Comparison of ENCODE assay signal across 16 cellular contexts in genomic region chr10:114839901-114840300, GRCh38. TPM values are rescaled to one million over a fixed set of nuclear protein-coding genes. Genes with fewer than 3 reads are reported as not detected.
DNase-seq lines count a peak whose midpoint lies in the region; ATAC-seq and TF ChIP-seq lines count a peak whose summit lies in the region.
"Had no signal": no experiment of that assay in that cellular context is flagged by ENCODE, and none has a peak within 500 bp of the region (broad histone marks: within the 10 kb centered on the region; RNA-seq: fewer than 3 reads in every experiment).

No MANE protein-coding gene starts in this region.

- H3K4me1 Mint-ChIP-seq in activated CD4-positive, alpha-beta memory T cell treated with anti-CD3 and anti-CD28 coated beads for 36 hours (ENCODE audit: low read depth): no peaks in the 10 kb centered on the region
- H3K4me1 Mint-ChIP-seq in activated CD4-positive, alpha-beta memory T cell treated with anti-CD3 and anti-CD28 coated beads, Interleukin-2, amount 10 ng/mL, durations not matched to agents 7 days and 5 days: peaks cover 4% of the 10 kb centered on the region
- peaks cover 6% of the 10 kb centered on the region for H3K4me1 Mint-ChIP-seq in activated T-helper 17 cell treated with anti-CD3 and anti-CD28 coated beads, Interleukin-2, amount 50 U/mL, for 72 hours
- H3K4me1 Mint-ChIP-seq: GM23338 had no signal

- TF ChIP-seq CTCF in foreskin keratinocyte (conservative IDR thresholded peaks at IDR 0.05): no peak

- H3K4me1 ChIP-seq in foreskin keratinocyte: peaks cover 5% of the 10 kb centered on the region
- H3K4me1 ChIP-seq: BLaER1 treated with 17β-estradiol and CSF1 and Interleukin-3, amounts not matched to agents 10 nM and 100 nM had no signal

- no peaks in the 10 kb centered on the region for H3K27me3 ChIP-seq in foreskin keratinocyte
- H3K27me3 ChIP-seq: BLaER1 treated with 17β-estradiol and CSF1 and Interleukin-3, amounts not matched to agents 10 nM and 100 nM had no signal

- no peak overlapping the region for H3K27ac Mint-ChIP-seq in activated CD4-positive, alpha-beta memory T cell treated with anti-CD3 and anti-CD28 coated beads for 36 hours
- H3K27ac Mint-ChIP-seq in activated CD4-positive, alpha-beta memory T cell treated with anti-CD3 and anti-CD28 coated beads, Interleukin-2, amount 10 ng/mL, durations not matched to agents 7 days and 5 days: no peak overlapping the region
- H3K27ac Mint-ChIP-seq in activated T-helper 17 cell treated with anti-CD3 and anti-CD28 coated beads, Interleukin-2, amount 50 U/mL, for 72 hours: peak overlapping the region; percentile 43
- H3K27ac Mint-ChIP-seq: GM23338 had no signal

- no peaks in the 10 kb centered on the region for H3K27me3 Mint-ChIP-seq in activated CD4-positive, alpha-beta memory T cell treated with anti-CD3 and anti-CD28 coated beads for 36 hours
- no peaks in the 10 kb centered on the region for H3K27me3 Mint-ChIP-seq in activated CD4-positive, alpha-beta memory T cell treated with anti-CD3 and anti-CD28 coated beads, Interleukin-2, amount 10 ng/mL, durations not matched to agents 7 days and 5 days
- H3K27me3 Mint-ChIP-seq in activated T-helper 17 cell treated with anti-CD3 and anti-CD28 coated beads, Interleukin-2, amount 50 U/mL, for 72 hours: no peaks in the 10 kb centered on the region
- H3K27me3 Mint-ChIP-seq: CD4-positive, CD25-positive, alpha-beta regulatory T cell had no signal

- CTCF ChIA-PET in activated CD4-positive, alpha-beta memory T cell treated with anti-CD3 and anti-CD28 coated beads for 36 hours (lab: Charles Lee): no interaction called here
- CTCF ChIA-PET in activated CD4-positive, alpha-beta memory T cell treated with anti-CD3 and anti-CD28 coated beads, Interleukin-2, amount 10 ng/mL, durations not matched to agents 7 days and 5 days (lab: Charles Lee): no interaction called here

- H3K36me3 Mint-ChIP-seq in activated CD4-positive, alpha-beta memory T cell treated with anti-CD3 and anti-CD28 coated beads for 36 hours: peaks cover 34% of the 10 kb centered on the region
- H3K36me3 Mint-ChIP-seq in activated CD4-positive, alpha-beta memory T cell treated with anti-CD3 and anti-CD28 coated beads, Interleukin-2, amount 10 ng/mL, durations not matched to agents 7 days and 5 days (ENCODE audit: low read depth): peaks cover 58% of the 10 kb centered on the region
- peaks cover 87% of the 10 kb centered on the region for H3K36me3 Mint-ChIP-seq in activated T-helper 17 cell treated with anti-CD3 and anti-CD28 coated beads, Interleukin-2, amount 50 U/mL, for 72 hours (ENCODE audit: low read depth)

- intact Hi-C loops in activated CD4-positive, alpha-beta memory T cell treated with anti-CD3 and anti-CD28 coated beads for 36 hours (cut with micrococcal nuclease): no loop called here

- POLR2A ChIA-PET in activated CD4-positive, alpha-beta memory T cell treated with anti-CD3 and anti-CD28 coated beads for 36 hours (lab: Charles Lee): no interaction called here
- POLR2A ChIA-PET in activated CD4-positive, alpha-beta memory T cell treated with anti-CD3 and anti-CD28 coated beads, Interleukin-2, amount 10 ng/mL, durations not matched to agents 7 days and 5 days (lab: Charles Lee): no interaction called here

- no peak overlapping the region for H3K4me3 Mint-ChIP-seq in activated CD4-positive, alpha-beta memory T cell treated with anti-CD3 and anti-CD28 coated beads for 36 hours
- H3K4me3 Mint-ChIP-seq in activated CD4-positive, alpha-beta memory T cell treated with anti-CD3 and anti-CD28 coated beads, Interleukin-2, amount 10 ng/mL, durations not matched to agents 7 days and 5 days: no peak overlapping the region
- H3K4me3 Mint-ChIP-seq in activated T-helper 17 cell treated with anti-CD3 and anti-CD28 coated beads, Interleukin-2, amount 50 U/mL, for 72 hours: no peak overlapping the region
- H3K4me3 Mint-ChIP-seq: CD4-positive, CD25-positive, alpha-beta regulatory T cell; GM23338 had no signal

- peak; percentile 12 for DNase-seq in activated CD4-positive, alpha-beta memory T cell treated with anti-CD3 and anti-CD28 coated beads for 36 hours
- no peak for DNase-seq in activated CD4-positive, alpha-beta memory T cell treated with anti-CD3 and anti-CD28 coated beads, Interleukin-2, amount 10 ng/mL, durations not matched to agents 7 days and 5 days
- DNase-seq in foreskin keratinocyte (peak in 1 of 2 donors; percentile 35), GF-D8 (lab: John Stamatoyannopoulos, UW) (no peak)
- no peak for DNase-seq in stimulated activated CD8-positive, alpha-beta memory T cell treated with anti-CD3 and anti-CD28 coated beads, Interleukin-4, amount 100 ng/mL, for 48 hours
- DNase-seq in activated CD4-positive, alpha-beta T cell treated with anti-CD3 and anti-CD28 coated beads for 4 hours: no peak
- DNase-seq: 8988T; AML-193; Calu3; CD4-positive, CD25-positive, alpha-beta regulatory T cell; DMS 273 treated with DMSO at 0.1 percent for 48 hours; H7 had no signal

- H3K27ac ChIP-seq in foreskin keratinocyte: no peak overlapping the region
- H3K27ac ChIP-seq: BLaER1 treated with 17β-estradiol and CSF1 and Interleukin-3, amounts not matched to agents 10 nM and 100 nM; HL-60 had no signal

- H3K9me3 Mint-ChIP-seq in activated CD4-positive, alpha-beta memory T cell treated with anti-CD3 and anti-CD28 coated beads for 36 hours: no peaks in the 10 kb centered on the region
- H3K9me3 Mint-ChIP-seq in activated CD4-positive, alpha-beta memory T cell treated with anti-CD3 and anti-CD28 coated beads, Interleukin-2, amount 10 ng/mL, durations not matched to agents 7 days and 5 days: no peaks in the 10 kb centered on the region
- no peaks in the 10 kb centered on the region for H3K9me3 Mint-ChIP-seq in activated T-helper 17 cell treated with anti-CD3 and anti-CD28 coated beads, Interleukin-2, amount 50 U/mL, for 72 hours
- H3K9me3 Mint-ChIP-seq: CD4-positive, CD25-positive, alpha-beta regulatory T cell; GM23338 had no signal

- peak; percentile 59 for ATAC-seq in activated T-helper 17 cell treated with anti-CD3 and anti-CD28 coated beads, Interleukin-2, amount 50 U/mL, for 72 hours (replicated peaks)
- ATAC-seq in foreskin keratinocyte: peak; percentile 58
- ATAC-seq: GM23338 had no signal

RNA-seq across cellular contexts. Expression of gene FHIP2A, which starts 18.3 kb away (rescaled TPM):
- 10 to 100 TPM; 17.2 to 21.4 TPM for total RNA-seq in activated CD4-positive, alpha-beta memory T cell treated with anti-CD3 and anti-CD28 coated beads for 36 hours
- 10 to 100 TPM; 34.3 to 39.2 TPM for total RNA-seq in activated CD4-positive, alpha-beta memory T cell treated with anti-CD3 and anti-CD28 coated beads, Interleukin-2, amount 10 ng/mL, durations not matched to agents 7 days and 5 days
- 10 to 100 TPM; 22.8 to 31.2 TPM for total RNA-seq in activated T-helper 17 cell treated with anti-CD3 and anti-CD28 coated beads, Interleukin-2, amount 50 U/mL, for 72 hours
- total RNA-seq in foreskin keratinocyte: 12.4 and 14.1 TPM in 2 replicates
- 3.5 and 4.5 TPM in 2 replicates for polyA plus RNA-seq in foreskin keratinocyte
